In the genomic region with DNA sequence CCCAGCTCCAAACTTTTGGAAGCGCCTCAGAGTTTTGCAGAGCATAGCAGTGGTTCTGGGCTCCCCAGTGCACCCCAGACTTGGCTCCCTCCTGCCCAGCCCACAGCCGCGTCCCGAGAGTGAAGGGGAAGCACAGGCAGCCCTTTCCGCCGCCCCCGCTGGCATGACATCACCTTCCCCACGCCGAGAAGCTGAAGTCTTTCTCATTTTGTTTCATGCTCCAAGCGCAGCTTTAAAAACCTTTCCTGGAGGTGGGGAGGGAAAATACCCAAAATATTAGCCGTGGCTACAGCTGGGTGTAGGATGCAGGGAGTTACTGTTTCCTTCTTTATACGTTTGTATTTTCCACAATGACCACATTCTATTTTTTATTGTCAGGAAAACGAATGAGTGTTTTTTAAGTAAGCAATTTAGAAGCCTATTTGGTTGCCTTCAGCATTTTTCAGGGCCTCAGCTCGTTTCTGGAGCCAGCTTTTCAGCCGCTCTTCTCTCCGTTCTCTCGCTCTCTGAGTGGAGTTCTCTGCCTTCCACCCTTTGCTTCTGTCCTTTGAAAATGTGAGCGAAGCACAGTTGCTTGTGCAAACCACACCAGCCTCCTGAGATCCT, we compare ENCODE assay signal across 7 cellular contexts.
DNase-seq lines count a peak whose midpoint lies in the region; ATAC-seq and TF ChIP-seq lines count a peak whose summit lies in the region.

No MANE protein-coding gene starts in this region.

- H3K9ac ChIP-seq in PC-3 (ENCODE audit: low read length), result no peak overlapping the region

- POLR2A ChIA-PET in PC-3 (lab: Charles Lee; ENCODE audit: unreplicated experiment), result no interaction called here

- H3K27me3 Mint-ChIP-seq in chondrocyte (ENCODE audit: low read depth), result no peaks in the 10 kb centered on the region
- no peaks in the 10 kb centered on the region for H3K27me3 Mint-ChIP-seq in mesothelial cell of epicardium (ENCODE audit: low read depth)

- peak overlapping the region; percentile 75 for H3K27ac Mint-ChIP-seq in chondrocyte (ENCODE audit: unreplicated experiment)
- H3K27ac Mint-ChIP-seq in mesothelial cell of epicardium, result peak overlapping the region; percentile 84

- H3K9me3 Mint-ChIP-seq in chondrocyte (ENCODE audit: low read depth) (peaks cover 10% of the 10 kb centered on the region), mesothelial cell of epicardium (peaks cover 17% of the 10 kb centered on the region)

- CTCF ChIA-PET in PC-3 (lab: Charles Lee), result no interaction called here

- H3K4me3 Mint-ChIP-seq in chondrocyte (ENCODE audit: unreplicated experiment) (peak overlapping the region; percentile 57), mesothelial cell of epicardium (peak overlapping the region; percentile 24)

- intact Hi-C loops in PC-3 (cut with micrococcal nuclease), result loop anchor here (5.0 kb wide), 1 partner anchor 102 kb away; no protein-coding TSS in a partner anchor

- H3K4me1 ChIP-seq in PC-3 (ENCODE audit: insufficient read depth, low read length), result no peaks in the 10 kb centered on the region

- no peaks in the 10 kb centered on the region for H3K9me3 ChIP-seq in PC-3 (ENCODE audit: low read length)

- no peak for TF ChIP-seq CTCF in PC-3 (conservative IDR thresholded peaks at IDR 0.05; ENCODE audit: low read depth, low read length)
- no peak for TF ChIP-seq CTCF in chondrocyte (IDR thresholded peaks at IDR 0.05)
- no peak for TF ChIP-seq CTCF in mesothelial cell of epicardium (IDR thresholded peaks at IDR 0.05; ENCODE audit: unreplicated experiment)

- no peaks in the 10 kb centered on the region for H3K27me3 ChIP-seq in PC-3 (ENCODE audit: low read length)

- peaks cover 42% of the 10 kb centered on the region for H3K4me1 Mint-ChIP-seq in chondrocyte (ENCODE audit: low read depth)
- H3K4me1 Mint-ChIP-seq in mesothelial cell of epicardium, result peaks cover 21% of the 10 kb centered on the region

- DNase-seq in PC-3, result no peak
- no peak for DNase-seq in chondrocyte (ENCODE audit: low spot score)
- DNase-seq in mesothelial cell of epicardium (ENCODE audit: low spot score in 2 of 2, unreplicated experiment in 2 of 2), result no peak
- peak; percentile 50 for DNase-seq in stimulated activated CD8-positive, alpha-beta memory T cell treated with anti-CD3 and anti-CD28 coated beads, Interleukin-7, amount 100 ng/mL, for 24 hours (ENCODE audit: low read depth)
- DNase-seq in NK-92 (lab: John Stamatoyannopoulos, UW; ENCODE audit: unreplicated experiment), result no peak

- H3K36me3 ChIP-seq in PC-3 (ENCODE audit: low read depth, low read length), result no peaks in the 10 kb centered on the region

- H3K36me3 Mint-ChIP-seq in chondrocyte (ENCODE audit: low read depth), result peaks cover 3% of the 10 kb centered on the region
- no peaks in the 10 kb centered on the region for H3K36me3 Mint-ChIP-seq in mesothelial cell of epicardium

- no TSS peak for BruUV-seq in PC-3 (replicated peaks; lab: Mats Ljungman, UMichigan)

- H3K79me2 ChIP-seq in PC-3 (ENCODE audit: low read length), result no peaks in the 10 kb centered on the region

- peak; percentile 49 for ATAC-seq in GM21529 (IDR thresholded peaks at IDR 0.05; ENCODE audit: unreplicated experiment)
- no peak for ATAC-seq in PC-3
- ATAC-seq in HG02763 (IDR thresholded peaks at IDR 0.05; ENCODE audit: unreplicated experiment), result no peak

- no peak overlapping the region for H3K4me2 ChIP-seq in PC-3 (ENCODE audit: low read length)

- H2AFZ ChIP-seq in PC-3 (ENCODE audit: low read length), result peak overlapping the region; percentile 7; the same call in 1 of the 2 replicates

- no peaks in the 10 kb centered on the region for H3K9me2 ChIP-seq in PC-3 (replicated peaks; ENCODE audit: low read length)

- no peaks in the 10 kb centered on the region for H3F3A ChIP-seq in PC-3 (ENCODE audit: low read length, unreplicated experiment)

- no peak overlapping the region for H3K4me3 ChIP-seq in PC-3 (ENCODE audit: low read length)

- H3K27ac ChIP-seq in PC-3 (ENCODE audit: low read length), result no peak overlapping the region

- H4K20me1 ChIP-seq in PC-3 (ENCODE audit: low read length), result no peaks in the 10 kb centered on the region
